In the genomic region with DNA sequence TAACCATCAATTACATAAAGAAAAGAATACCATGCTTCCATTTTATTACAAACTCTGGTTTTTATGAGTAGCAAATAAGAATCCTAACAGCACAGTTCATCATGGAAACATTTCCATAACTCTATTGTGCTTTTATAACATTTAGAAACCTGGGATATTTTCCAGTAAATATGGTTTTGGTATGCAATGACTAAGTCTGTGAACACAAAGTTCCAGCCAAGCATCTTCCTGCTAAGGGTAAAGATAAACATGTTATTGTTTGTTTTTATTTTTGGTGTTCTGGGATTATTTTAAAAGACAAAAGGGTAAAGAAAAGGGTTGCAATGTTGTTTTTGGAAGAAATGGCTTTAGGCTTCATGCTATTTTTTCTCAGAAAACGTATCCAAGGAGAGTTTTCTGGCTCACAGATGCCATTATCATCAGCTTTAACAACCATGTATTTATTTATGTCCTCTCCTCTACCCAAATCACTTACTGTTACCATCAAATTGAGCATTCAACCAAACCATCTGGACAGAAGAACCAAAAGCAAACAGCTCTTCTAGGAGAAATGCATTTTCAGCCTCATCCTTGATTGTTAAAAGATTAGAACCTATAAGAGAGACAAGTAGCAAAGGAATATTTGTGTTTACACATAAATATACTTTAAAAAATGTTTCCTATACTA, we compare ENCODE assay signal across 11 cellular contexts. TPM values are rescaled to one million over a fixed set of nuclear protein-coding genes. Genes with fewer than 3 reads are reported as not detected.
DNase-seq lines count a peak whose midpoint lies in the region; ATAC-seq and TF ChIP-seq lines count a peak whose summit lies in the region.
"Had no signal": no experiment of that assay in that cellular context is flagged by ENCODE, and none has a peak within 500 bp of the region (broad histone marks: within the 10 kb centered on the region; RNA-seq: fewer than 3 reads in every experiment).

No MANE protein-coding gene starts in this region.

- no peak overlapping the region for H4K5ac ChIP-seq in IMR-90 (ENCODE audit: low read depth, low read length)

- H3K14ac ChIP-seq in IMR-90 (replicated peaks; ENCODE audit: low read depth, low read length): no peak overlapping the region

- TF ChIP-seq CTCF in IMR-90 (conservative IDR thresholded peaks at IDR 0.05; ENCODE audit: low read depth, low read length) (no peak), SK-N-SH (IDR thresholded peaks at IDR 0.05) (no peak), fibroblast of lung (conservative IDR thresholded peaks at IDR 0.05 in 1 of 2, IDR thresholded peaks at IDR 0.05 in 1 of 2; ENCODE audit: low read depth in 1 of 2, low read length in 2 of 2) (no peak), sigmoid colon (IDR thresholded peaks at IDR 0.05) (no peak)

- TF ChIP-seq RAD21 in IMR-90 (IDR thresholded peaks at IDR 0.05; ENCODE audit: low read length): no peak
- TF ChIP-seq RAD21 in SK-N-SH (IDR thresholded peaks at IDR 0.05; ENCODE audit: low read length): no peak

- H3K9me3 Mint-ChIP-seq in naive thymus-derived CD8-positive, alpha-beta T cell: no peaks in the 10 kb centered on the region
- no peaks in the 10 kb centered on the region for H3K9me3 Mint-ChIP-seq in stimulated activated memory B cell treated with anti-CD40 and anti-IgM and Interleukin-4, amounts not matched to agents 10 μg/mL and 1 μg/mL and 100 μg/mL, for 72 hours

- CTCF ChIA-PET in IMR-90 (lab: Yijun Ruan, JAX): no interaction called here
- CTCF ChIA-PET in SK-N-SH (lab: Yijun Ruan, JAX): no interaction called here

- H3K4me2 ChIP-seq in IMR-90 (ENCODE audit: low read depth, low read length) (no peak overlapping the region), SK-N-SH (peak overlapping the region; percentile 18; the same call in 1 of the 2 replicates), fibroblast of lung (ENCODE audit: extremely low read depth, insufficient read depth, low read length) (no peak overlapping the region)

- H2BK5ac ChIP-seq in IMR-90 (ENCODE audit: low read depth, low read length, poor library complexity, severe bottlenecking): no peak overlapping the region

- no peaks in the 10 kb centered on the region for H3K36me3 Mint-ChIP-seq in naive thymus-derived CD8-positive, alpha-beta T cell
- no peaks in the 10 kb centered on the region for H3K36me3 Mint-ChIP-seq in stimulated activated memory B cell treated with anti-CD40 and anti-IgM and Interleukin-4, amounts not matched to agents 10 μg/mL and 1 μg/mL and 100 μg/mL, for 72 hours

- peak; percentile 48; the same call in 1 of the 2 replicates for ATAC-seq in IMR-90 (ENCODE audit: low read depth)
- ATAC-seq in naive thymus-derived CD8-positive, alpha-beta T cell: no peak
- ATAC-seq in stimulated activated memory B cell treated with anti-CD40 and anti-IgM and Interleukin-4, amounts not matched to agents 10 μg/mL and 1 μg/mL and 100 μg/mL, for 72 hours: no peak
- ATAC-seq: lower lobe of right lung had no signal

- H3K9me3 ChIP-seq in IMR-90 (ENCODE audit: control insufficient read depth, insufficient read depth, low read length): no peaks in the 10 kb centered on the region
- no peaks in the 10 kb centered on the region for H3K9me3 ChIP-seq in SK-N-SH
- H3K9me3 ChIP-seq in fibroblast of lung (ENCODE audit: control insufficient read depth, insufficient read depth, low read depth, low read length): no peaks in the 10 kb centered on the region
- no peaks in the 10 kb centered on the region for H3K9me3 ChIP-seq in skeletal muscle tissue (ENCODE audit: control insufficient read depth in 3 of 3, low read length in 3 of 3)
- no peaks in the 10 kb centered on the region for H3K9me3 ChIP-seq in sigmoid colon
- H3K9me3 ChIP-seq: lower lobe of right lung had no signal

- no TSS peak for BruUV-seq in IMR-90 (replicated peaks; lab: Mats Ljungman, UMichigan)

- H4K20me1 ChIP-seq in IMR-90 (ENCODE audit: insufficient read depth, low read length) (no peaks in the 10 kb centered on the region), SK-N-SH (ENCODE audit: insufficient read depth) (no peaks in the 10 kb centered on the region), fibroblast of lung (ENCODE audit: control insufficient read depth, extremely low read depth, insufficient read depth, low read length) (no peaks in the 10 kb centered on the region)

- H3K4me1 ChIP-seq in IMR-90 (ENCODE audit: control insufficient read depth, insufficient read depth, low read length): no peaks in the 10 kb centered on the region
- H3K4me1 ChIP-seq in SK-N-SH (ENCODE audit: control insufficient read depth in 1 of 2, insufficient read depth in 2 of 2, low read depth in 1 of 2, low read length in 1 of 2): peaks cover 0 to 6% of the 10 kb centered on the region in 2 experiments; a peak in 2 of 4 replicates
- H3K4me1 ChIP-seq in fibroblast of lung (ENCODE audit: control insufficient read depth, extremely low read depth, insufficient read depth, low read length): no peaks in the 10 kb centered on the region
- no peaks in the 10 kb centered on the region for H3K4me1 ChIP-seq in skeletal muscle tissue (ENCODE audit: control insufficient read depth in 3 of 3, insufficient read depth in 3 of 3, low read length in 3 of 3)
- H3K4me1 ChIP-seq in sigmoid colon: peaks cover 0 to 22% (median 17%) of the 10 kb centered on the region in 4 donors

- POLR2A ChIA-PET in IMR-90 (lab: Charles Lee; ENCODE audit: unreplicated experiment) (interaction anchor here (0.6 kb wide), 1 partner anchor 892 kb away, joined by 3 read pairs; no protein-coding TSS in a partner anchor), SK-N-SH (lab: Yijun Ruan, JAX) (no interaction called here)
- POLR2A ChIA-PET in naive thymus-derived CD8-positive, alpha-beta T cell (lab: Charles Lee): no interaction called here

- H3K27ac ChIP-seq in IMR-90 (ENCODE audit: insufficient read depth, low read length) (no peak overlapping the region), SK-N-SH (ENCODE audit: low read depth in 2 of 2, low read length in 1 of 2) (peak overlapping the region; percentile 76 to 77), fibroblast of lung (ENCODE audit: insufficient read depth, low read length) (no peak overlapping the region), skeletal muscle tissue (ENCODE audit: low read depth, low read length) (peak overlapping the region; percentile 34), sigmoid colon (peak overlapping the region in 1 of 4 donors; percentile 5)
- H3K27ac ChIP-seq: lower lobe of right lung, RWPE1 had no signal

- DNase-seq in IMR-90: peak; percentile 21
- no peak for DNase-seq in SK-N-SH
- peak; percentile 49 to 71 for DNase-seq in fibroblast of lung (ENCODE audit: low read depth in 2 of 2)
- no peak for DNase-seq in sigmoid colon
- DNase-seq in naive thymus-derived CD8-positive, alpha-beta T cell: no peak
- DNase-seq in hypothalamus (lab: John Stamatoyannopoulos, UW): no peak
- DNase-seq: lower lobe of right lung, NCI-H146 had no signal

- in situ Hi-C loops in IMR-90 (cut with MboI; ENCODE audit: low sequenced_read_pairs): no loop called here

- no peak for TF ChIP-seq POLR2A in IMR-90 (IDR thresholded peaks at IDR 0.05; ENCODE audit: low read depth, low read length)
- no peak for TF ChIP-seq POLR2A in sigmoid colon (IDR thresholded peaks at IDR 0.05)

- H3K27ac Mint-ChIP-seq in naive thymus-derived CD8-positive, alpha-beta T cell: no peak overlapping the region
- no peak overlapping the region for H3K27ac Mint-ChIP-seq in stimulated activated memory B cell treated with anti-CD40 and anti-IgM and Interleukin-4, amounts not matched to agents 10 μg/mL and 1 μg/mL and 100 μg/mL, for 72 hours

- no peak overlapping the region for H2AK9ac ChIP-seq in IMR-90 (replicated peaks; ENCODE audit: low read depth, low read length, poor library complexity)

- no peak overlapping the region for H2BK120ac ChIP-seq in IMR-90 (ENCODE audit: low read depth, low read length)

- H3K36me3 ChIP-seq in IMR-90 (ENCODE audit: control insufficient read depth, insufficient read depth, low read length): no peaks in the 10 kb centered on the region
- no peaks in the 10 kb centered on the region for H3K36me3 ChIP-seq in SK-N-SH (replicated peaks in 1 of 2; ENCODE audit: control insufficient read depth in 1 of 2, insufficient read depth in 2 of 2, low read length in 1 of 2)
- no peaks in the 10 kb centered on the region for H3K36me3 ChIP-seq in fibroblast of lung (ENCODE audit: control insufficient read depth, insufficient read depth, low read length)
- H3K36me3 ChIP-seq in skeletal muscle tissue (ENCODE audit: control insufficient read depth in 3 of 3, insufficient read depth in 3 of 3, low read length in 3 of 3): no peaks in the 10 kb centered on the region
- H3K36me3 ChIP-seq in sigmoid colon: no peaks in the 10 kb centered on the region
- H3K36me3 ChIP-seq: lower lobe of right lung had no signal

- no peak for TF ChIP-seq EP300 in SK-N-SH (IDR thresholded peaks at IDR 0.05; ENCODE audit: borderline replicate concordance in 1 of 2, low read depth in 1 of 2, low read length in 1 of 2)
- no peak for TF ChIP-seq EP300 in sigmoid colon (IDR thresholded peaks at IDR 0.05)

- H3K79me1 ChIP-seq in IMR-90 (ENCODE audit: low read depth in 1 of 2, low read length in 2 of 2): no peaks in the 10 kb centered on the region

- H3K56ac ChIP-seq in IMR-90 (ENCODE audit: extremely low read depth, insufficient read depth, low read length): no peak overlapping the region

- H3K23ac ChIP-seq in IMR-90 (ENCODE audit: low read depth, low read length): no peak overlapping the region

- no peak overlapping the region for H2BK20ac ChIP-seq in IMR-90 (ENCODE audit: low read depth, low read length)

- no peaks in the 10 kb centered on the region; the same call in 1 of the 2 replicates for H3K9me1 ChIP-seq in IMR-90 (ENCODE audit: insufficient read depth, low read length)

- no peak overlapping the region for H3K4me3 Mint-ChIP-seq in naive thymus-derived CD8-positive, alpha-beta T cell
- H3K4me3 Mint-ChIP-seq in stimulated activated memory B cell treated with anti-CD40 and anti-IgM and Interleukin-4, amounts not matched to agents 10 μg/mL and 1 μg/mL and 100 μg/mL, for 72 hours: no peak overlapping the region

- H2AK5ac ChIP-seq in IMR-90 (ENCODE audit: low read depth, low read length): no peak overlapping the region

- H3K4me3 ChIP-seq in IMR-90 (ENCODE audit: insufficient read depth, low read depth, low read length) (no peak overlapping the region), SK-N-SH (ENCODE audit: low read depth in 2 of 2, low read length in 1 of 2) (no peak overlapping the region), fibroblast of lung (replicated peaks in 1 of 4; ENCODE audit: control extremely low read depth in 1 of 4, insufficient read depth in 1 of 4, low read depth in 3 of 4, low read length in 4 of 4) (no peak overlapping the region), skeletal muscle tissue (ENCODE audit: low read length in 3 of 3) (no peak overlapping the region), sigmoid colon (no peak overlapping the region)
- H3K4me3 ChIP-seq: lower lobe of right lung had no signal

- H4K8ac ChIP-seq in IMR-90 (ENCODE audit: low read depth in 2 of 2, low read length in 2 of 2): no peak overlapping the region

- no peaks in the 10 kb centered on the region for H3K4me1 Mint-ChIP-seq in naive thymus-derived CD8-positive, alpha-beta T cell
- H3K4me1 Mint-ChIP-seq in stimulated activated memory B cell treated with anti-CD40 and anti-IgM and Interleukin-4, amounts not matched to agents 10 μg/mL and 1 μg/mL and 100 μg/mL, for 72 hours: no peaks in the 10 kb centered on the region

- peaks cover 9% of the 10 kb centered on the region for H3F3A ChIP-seq in SK-N-SH (replicated peaks; ENCODE audit: insufficient read depth)

- dilution Hi-C loops in IMR-90 (cut with HindIII; ENCODE audit: low sequenced_read_pairs, unreplicated experiment): no loop called here

- peaks cover 0 to 12% (median 6%) of the 10 kb centered on the region in 5 donors for H3K27me3 Mint-ChIP-seq in naive thymus-derived CD8-positive, alpha-beta T cell
- no peaks in the 10 kb centered on the region for H3K27me3 Mint-ChIP-seq in stimulated activated memory B cell treated with anti-CD40 and anti-IgM and Interleukin-4, amounts not matched to agents 10 μg/mL and 1 μg/mL and 100 μg/mL, for 72 hours

- H4K91ac ChIP-seq in IMR-90 (ENCODE audit: insufficient read depth, low read depth, low read length): no peak overlapping the region

- intact Hi-C loops in IMR-90 (cut with micrococcal nuclease) (no loop called here), sigmoid colon (cut with DNase I) (no loop called here)

- H2AFZ ChIP-seq in IMR-90 (replicated peaks; ENCODE audit: low read length, poor library complexity) (no peak overlapping the region), SK-N-SH (ENCODE audit: low read depth) (peak overlapping the region; percentile 65), fibroblast of lung (ENCODE audit: low read length) (no peak overlapping the region)

- H3K79me2 ChIP-seq in SK-N-SH (ENCODE audit: insufficient read depth): no peaks in the 10 kb centered on the region
- no peaks in the 10 kb centered on the region for H3K79me2 ChIP-seq in fibroblast of lung (ENCODE audit: control insufficient read depth, insufficient read depth, low read length)

- H3K9ac ChIP-seq in IMR-90 (ENCODE audit: low read depth, low read length) (no peak overlapping the region), SK-N-SH (no peak overlapping the region), fibroblast of lung (ENCODE audit: insufficient read depth, low read length) (no peak overlapping the region), skeletal muscle tissue (ENCODE audit: low read depth in 1 of 3, low read length in 3 of 3) (no peak overlapping the region)

- H3K9me2 ChIP-seq in SK-N-SH: no peaks in the 10 kb centered on the region

- H2BK15ac ChIP-seq in IMR-90 (ENCODE audit: low read depth, low read length): no peak overlapping the region

- H3K18ac ChIP-seq in IMR-90 (ENCODE audit: low read depth, low read length): no peak overlapping the region

- WGBS in IMR-90 (ENCODE audit: extremely low coverage in 2 of 2, insufficient read length in 1 of 2), 2 experiments: no CpG with 5 or more reads among the region's 1 CpG
- WGBS in SK-N-SH (ENCODE audit: low lambda C conversion rate): 18% methylated on average over 1 of the region's 1 CpG
- WGBS in sigmoid colon, 2 donors: 64 to 72% methylated on average over 1 of the region's 1 CpG

- no peak overlapping the region for H3K4ac ChIP-seq in IMR-90 (ENCODE audit: low read depth, low read length)

- H3K27me3 ChIP-seq in IMR-90 (ENCODE audit: control insufficient read depth, insufficient read depth, low read length): no peaks in the 10 kb centered on the region
- H3K27me3 ChIP-seq in SK-N-SH (ENCODE audit: insufficient read depth): no peaks in the 10 kb centered on the region
- no peaks in the 10 kb centered on the region for H3K27me3 ChIP-seq in fibroblast of lung (ENCODE audit: control insufficient read depth, insufficient read depth, low read length)
- no peaks in the 10 kb centered on the region for H3K27me3 ChIP-seq in skeletal muscle tissue (ENCODE audit: control insufficient read depth in 3 of 3, insufficient read depth in 3 of 3, low read length in 3 of 3)
- no peaks in the 10 kb centered on the region for H3K27me3 ChIP-seq in sigmoid colon

RNA-seq across cellular contexts. Expression of gene LY75, which starts 41.9 kb away (rescaled TPM):
- total RNA-seq in IMR-90 (2012; rRNA removed) (not detected in 2 replicates), fibroblast of lung (3.6 and 4.1 TPM in 2 replicates), skeletal muscle tissue (1.0 TPM), sigmoid colon (1 to 10 TPM in 3 of 4 donors, under 1 TPM in 1; 0.66 to 1.9 (median 1.3) TPM)
- polyA plus RNA-seq in IMR-90 (2012; rRNA removed) (not detected in 2 replicates), SK-N-SH (2012; rRNA removed) (not detected in 2 replicates), fibroblast of lung (0.76 and 1.00 TPM in 2 replicates), sigmoid colon (10 to 100 TPM in 2 of 3 donors, 1 to 10 TPM in 1; 8.4 to 20.2 (median 13.9) TPM)
- not detected in 2 replicates for polyA plus RNA-seq in IMR-90 (2012; cell fraction: cytosol; rRNA removed)
- not detected in 2 replicates for polyA plus RNA-seq in IMR-90 (2012; cell fraction: nucleus; rRNA removed; ENCODE audit: low replicate concordance)
- under 0.01 TPM in 1 of 2 replicates, not detected in the other for polyA plus RNA-seq in SK-N-SH (2012; cell fraction: cytosol; rRNA removed)
- polyA plus RNA-seq in SK-N-SH (2012; cell fraction: nucleus; rRNA removed): not detected in 2 replicates
- polyA plus RNA-seq in fibroblast of lung (2012): 0.21 and 0.65 TPM in 2 replicates
- polyA minus RNA-seq in fibroblast of lung (ENCODE audit: low replicate concordance): 0.19 TPM in 1 of 2 replicates, not detected in the other
- 10 to 100 TPM; 53.0 to 53.2 TPM for total RNA-seq in naive thymus-derived CD8-positive, alpha-beta T cell
- 10 to 100 TPM; 38.1 to 47.3 (median 43.0) TPM for polyA plus RNA-seq in naive thymus-derived CD8-positive, alpha-beta T cell

Comparison
In these comparisons a context has a peak if more than half of its experiments do, and no peak if none do; other contexts are left out.
1. DNase-seq: peak in IMR-90 (single experiment) and fibroblast of lung (2 of 2); none in SK-N-SH (single experiment), sigmoid colon (single experiment), naive thymus-derived CD8-positive, alpha-beta T cell (0 of 10) and hypothalamus (0 of 51).
2. H3K27ac ChIP-seq: peak in SK-N-SH (2 of 2) and skeletal muscle tissue (single experiment); none in IMR-90 (single experiment) and fibroblast of lung (single experiment).
3. RNA of gene LY75, which starts 41.9 kb away (total RNA-seq): 53.0 to 53.2 TPM in naive thymus-derived CD8-positive, alpha-beta T cell; 3.6 to 4.1 TPM in fibroblast of lung, 0.66 to 1.9 TPM in sigmoid colon, 1.0 TPM in skeletal muscle tissue (single experiment) and not detected in IMR-90; every median in the first group is over 10 times any median in the second.